In genomic region chr12:85448548-85449139, GRCh38 we compare ENCODE assay signal across 8 cellular contexts.
DNase-seq lines count a peak whose midpoint lies in the region; TF ChIP-seq lines count a peak whose summit lies in the region.

No MANE protein-coding gene starts in this region.

- no peak overlapping the region for H3K27ac Mint-ChIP-seq in osteocyte (ENCODE audit: unreplicated experiment)

- no peaks in the 10 kb centered on the region for H3K9me3 Mint-ChIP-seq in osteocyte (ENCODE audit: unreplicated experiment)

- H3K4me1 Mint-ChIP-seq in osteocyte (ENCODE audit: unreplicated experiment), result no peaks in the 10 kb centered on the region

- H3K4me3 Mint-ChIP-seq in osteocyte (ENCODE audit: unreplicated experiment), result no peak overlapping the region

- peak; percentile 65 for TF ChIP-seq CTCF in osteocyte (IDR thresholded peaks at IDR 0.05)

- DNase-seq in DMS153 treated with DMSO at 0.1 percent for 48 hours (lab: John Stamatoyannopoulos, UW; ENCODE audit: unreplicated experiment) (peak; percentile 43), DMS153 (lab: John Stamatoyannopoulos, UW) (no peak), NAMALWA (ENCODE audit: low spot score) (peak; percentile 34), T47D (ENCODE audit: low read depth in 1 of 2, low spot score in 1 of 2) (peak; percentile 9 to 44), osteocyte (ENCODE audit: extremely low spot score, unreplicated experiment) (no peak), NCI-H2196 treated with DMSO at 0.1 percent for 48 hours (lab: John Stamatoyannopoulos, UW; ENCODE audit: unreplicated experiment) (no peak)
- no peak for DNase-seq in activated CD4-positive, alpha-beta T cell treated with anti-CD3 and anti-CD28 coated beads, Interleukin-2, amount 50 U/mL, for 1 hour
- DNase-seq in stimulated activated CD4-positive, alpha-beta T cell treated with anti-CD3 and anti-CD28 coated beads, Interleukin-12 subunit alpha, Interleukin-12 subunit beta, amount 100 ng/mL, for 4 hours, result no peak

- peaks cover 38% of the 10 kb centered on the region for H3K27me3 Mint-ChIP-seq in osteocyte (ENCODE audit: unreplicated experiment)

- no peaks in the 10 kb centered on the region for H3K36me3 Mint-ChIP-seq in osteocyte (ENCODE audit: unreplicated experiment)

- in situ Hi-C loops in T47D (cut with HindIII; ENCODE audit: low pct_unique_long_range_greater_than_20kb, low sequenced_read_pairs), result no loop called here

Comparison
In these comparisons a context has a peak if more than half of its experiments do, and no peak if none do; other contexts are left out.
1. DNase-seq: peak in DMS153 treated with DMSO at 0.1 percent for 48 hours (single experiment), NAMALWA (single experiment) and T47D (2 of 2); none in DMS153 (single experiment), osteocyte (single experiment), activated CD4-positive, alpha-beta T cell treated with anti-CD3 and anti-CD28 coated beads, Interleukin-2, amount 50 U/mL, for 1 hour (single experiment), stimulated activated CD4-positive, alpha-beta T cell treated with anti-CD3 and anti-CD28 coated beads, Interleukin-12 subunit alpha, Interleukin-12 subunit beta, amount 100 ng/mL, for 4 hours (single experiment) and NCI-H2196 treated with DMSO at 0.1 percent for 48 hours (single experiment).